1 cellular context compared by ENCODE assay signal in the genomic region with DNA sequence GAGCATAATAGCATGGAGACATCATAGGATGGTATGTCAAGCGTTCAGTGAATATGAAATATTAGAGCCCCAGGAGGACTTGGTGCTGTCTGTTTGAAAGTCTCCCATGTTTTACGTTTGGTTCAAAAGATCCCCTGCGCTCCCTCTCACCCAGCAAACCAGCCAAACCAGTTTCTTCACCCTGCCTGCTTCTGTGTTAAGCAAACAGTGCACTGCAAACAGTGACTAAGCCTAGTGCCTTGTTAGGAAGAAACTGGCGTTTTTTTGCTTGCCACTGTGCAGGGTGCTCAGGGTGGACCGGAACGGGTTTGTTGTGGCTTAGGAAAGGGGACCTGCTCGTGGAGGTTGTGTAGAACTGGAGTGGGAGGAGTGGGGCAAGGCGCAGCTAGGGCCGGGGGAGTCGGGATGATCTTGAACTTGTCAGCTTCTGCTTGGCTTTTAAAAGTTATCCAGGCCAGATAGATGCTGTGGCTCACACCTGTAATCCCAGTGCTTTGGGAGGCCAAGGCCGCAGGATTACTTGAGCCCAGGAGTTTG.
TF ChIP-seq lines count a peak whose summit lies in the region.

No MANE protein-coding gene starts in this region.

TF ChIP-seq in HepG2, 621 proteins besides CTCF, POLR2A, EP300 and RAD21 (continued from another document and continues in another):
- TF ChIP-seq SRF (IDR thresholded peaks at IDR 0.05; ENCODE audit: low read depth, low read length) = peak; percentile 96
- TF ChIP-seq KDM1A (CRISPR knock-in tag; IDR thresholded peaks at IDR 0.05) = peak; percentile 73
- peak; percentile 94 for TF ChIP-seq CEBPG (CRISPR knock-in tag; IDR thresholded peaks at IDR 0.05)
- peak; percentile 87; the same call in 1 of the 2 replicates for TF ChIP-seq ZBTB3 (CRISPR knock-in tag; IDR thresholded peaks at IDR 0.05; ENCODE audit: borderline replicate concordance, low read depth)
- no peak for TF ChIP-seq KAT2B (IDR thresholded peaks at IDR 0.05; ENCODE audit: borderline replicate concordance, low read depth, low read length)
- peak; percentile 97; the same call in 1 of the 2 replicates for TF ChIP-seq SSRP1 (CRISPR knock-in tag; IDR thresholded peaks at IDR 0.05)
- TF ChIP-seq, protein P1, sequence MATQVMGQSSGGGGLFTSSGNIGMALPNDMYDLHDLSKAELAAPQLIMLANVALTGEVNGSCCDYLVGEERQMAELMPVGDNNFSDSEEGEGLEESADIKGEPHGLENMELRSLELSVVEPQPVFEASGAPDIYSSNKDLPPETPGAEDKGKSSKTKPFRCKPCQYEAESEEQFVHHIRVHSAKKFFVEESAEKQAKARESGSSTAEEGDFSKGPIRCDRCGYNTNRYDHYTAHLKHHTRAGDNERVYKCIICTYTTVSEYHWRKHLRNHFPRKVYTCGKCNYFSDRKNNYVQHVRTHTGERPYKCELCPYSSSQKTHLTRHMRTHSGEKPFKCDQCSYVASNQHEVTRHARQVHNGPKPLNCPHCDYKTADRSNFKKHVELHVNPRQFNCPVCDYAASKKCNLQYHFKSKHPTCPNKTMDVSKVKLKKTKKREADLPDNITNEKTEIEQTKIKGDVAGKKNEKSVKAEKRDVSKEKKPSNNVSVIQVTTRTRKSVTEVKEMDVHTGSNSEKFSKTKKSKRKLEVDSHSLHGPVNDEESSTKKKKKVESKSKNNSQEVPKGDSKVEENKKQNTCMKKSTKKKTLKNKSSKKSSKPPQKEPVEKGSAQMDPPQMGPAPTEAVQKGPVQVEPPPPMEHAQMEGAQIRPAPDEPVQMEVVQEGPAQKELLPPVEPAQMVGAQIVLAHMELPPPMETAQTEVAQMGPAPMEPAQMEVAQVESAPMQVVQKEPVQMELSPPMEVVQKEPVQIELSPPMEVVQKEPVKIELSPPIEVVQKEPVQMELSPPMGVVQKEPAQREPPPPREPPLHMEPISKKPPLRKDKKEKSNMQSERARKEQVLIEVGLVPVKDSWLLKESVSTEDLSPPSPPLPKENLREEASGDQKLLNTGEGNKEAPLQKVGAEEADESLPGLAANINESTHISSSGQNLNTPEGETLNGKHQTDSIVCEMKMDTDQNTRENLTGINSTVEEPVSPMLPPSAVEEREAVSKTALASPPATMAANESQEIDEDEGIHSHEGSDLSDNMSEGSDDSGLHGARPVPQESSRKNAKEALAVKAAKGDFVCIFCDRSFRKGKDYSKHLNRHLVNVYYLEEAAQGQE (IDR thresholded peaks at IDR 0.05; ENCODE audit: borderline replicate concordance in 1 of 2, low read depth in 1 of 2, low read length in 2 of 2) = peak in 1 of 2 experiments; percentile 52; a peak in 1 of 4 replicates
- no peak for TF ChIP-seq CENPT (CRISPR knock-in tag; IDR thresholded peaks at IDR 0.05; ENCODE audit: low read depth)
- TF ChIP-seq GTF3A (CRISPR knock-in tag; conservative IDR thresholded peaks at IDR 0.05) = 0 out of 2 replicates have a peak, but pooled peaks have one; percentile 73
- peak; percentile 93 for TF ChIP-seq ZNF644 (CRISPR knock-in tag; IDR thresholded peaks at IDR 0.05; ENCODE audit: low read depth)
- TF ChIP-seq ZFP1 (CRISPR knock-in tag; IDR thresholded peaks at IDR 0.05) = peak; percentile 75; the same call in 1 of the 2 replicates
- TF ChIP-seq ZNF530 (CRISPR knock-in tag; IDR thresholded peaks at IDR 0.05; ENCODE audit: low read depth) = no peak
- peak; percentile 72 for TF ChIP-seq GATAD1 (CRISPR knock-in tag; IDR thresholded peaks at IDR 0.05)
- TF ChIP-seq ZZZ3 (CRISPR knock-in tag; IDR thresholded peaks at IDR 0.05; ENCODE audit: borderline replicate concordance) = no peak
- TF ChIP-seq NR2F1 (CRISPR knock-in tag; IDR thresholded peaks at IDR 0.05) = peak; percentile 16 to 49; a peak in 1 of 4 replicates
- peak; percentile 72; the same call in 1 of the 2 replicates for TF ChIP-seq SPEN (CRISPR knock-in tag; IDR thresholded peaks at IDR 0.05; ENCODE audit: low read depth)
- peak; percentile 34 for TF ChIP-seq YY1 (IDR thresholded peaks at IDR 0.05; ENCODE audit: insufficient read depth, insufficient replicate concordance, low read depth, low read length)
- TF ChIP-seq, protein P2, sequence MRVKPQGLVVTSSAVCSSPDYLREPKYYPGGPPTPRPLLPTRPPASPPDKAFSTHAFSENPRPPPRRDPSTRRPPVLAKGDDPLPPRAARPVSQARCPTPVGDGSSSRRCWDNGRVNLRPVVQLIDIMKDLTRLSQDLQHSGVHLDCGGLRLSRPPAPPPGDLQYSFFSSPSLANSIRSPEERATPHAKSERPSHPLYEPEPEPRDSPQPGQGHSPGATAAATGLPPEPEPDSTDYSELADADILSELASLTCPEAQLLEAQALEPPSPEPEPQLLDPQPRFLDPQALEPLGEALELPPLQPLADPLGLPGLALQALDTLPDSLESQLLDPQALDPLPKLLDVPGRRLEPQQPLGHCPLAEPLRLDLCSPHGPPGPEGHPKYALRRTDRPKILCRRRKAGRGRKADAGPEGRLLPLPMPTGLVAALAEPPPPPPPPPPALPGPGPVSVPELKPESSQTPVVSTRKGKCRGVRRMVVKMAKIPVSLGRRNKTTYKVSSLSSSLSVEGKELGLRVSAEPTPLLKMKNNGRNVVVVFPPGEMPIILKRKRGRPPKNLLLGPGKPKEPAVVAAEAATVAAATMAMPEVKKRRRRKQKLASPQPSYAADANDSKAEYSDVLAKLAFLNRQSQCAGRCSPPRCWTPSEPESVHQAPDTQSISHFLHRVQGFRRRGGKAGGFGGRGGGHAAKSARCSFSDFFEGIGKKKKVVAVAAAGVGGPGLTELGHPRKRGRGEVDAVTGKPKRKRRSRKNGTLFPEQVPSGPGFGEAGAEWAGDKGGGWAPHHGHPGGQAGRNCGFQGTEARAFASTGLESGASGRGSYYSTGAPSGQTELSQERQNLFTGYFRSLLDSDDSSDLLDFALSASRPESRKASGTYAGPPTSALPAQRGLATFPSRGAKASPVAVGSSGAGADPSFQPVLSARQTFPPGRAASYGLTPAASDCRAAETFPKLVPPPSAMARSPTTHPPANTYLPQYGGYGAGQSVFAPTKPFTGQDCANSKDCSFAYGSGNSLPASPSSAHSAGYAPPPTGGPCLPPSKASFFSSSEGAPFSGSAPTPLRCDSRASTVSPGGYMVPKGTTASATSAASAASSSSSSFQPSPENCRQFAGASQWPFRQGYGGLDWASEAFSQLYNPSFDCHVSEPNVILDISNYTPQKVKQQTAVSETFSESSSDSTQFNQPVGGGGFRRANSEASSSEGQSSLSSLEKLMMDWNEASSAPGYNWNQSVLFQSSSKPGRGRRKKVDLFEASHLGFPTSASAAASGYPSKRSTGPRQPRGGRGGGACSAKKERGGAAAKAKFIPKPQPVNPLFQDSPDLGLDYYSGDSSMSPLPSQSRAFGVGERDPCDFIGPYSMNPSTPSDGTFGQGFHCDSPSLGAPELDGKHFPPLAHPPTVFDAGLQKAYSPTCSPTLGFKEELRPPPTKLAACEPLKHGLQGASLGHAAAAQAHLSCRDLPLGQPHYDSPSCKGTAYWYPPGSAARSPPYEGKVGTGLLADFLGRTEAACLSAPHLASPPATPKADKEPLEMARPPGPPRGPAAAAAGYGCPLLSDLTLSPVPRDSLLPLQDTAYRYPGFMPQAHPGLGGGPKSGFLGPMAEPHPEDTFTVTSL (CRISPR knock-in tag; IDR thresholded peaks at IDR 0.05; ENCODE audit: borderline replicate concordance) = peak; percentile 99
- 0 out of 2 replicates have a peak, but pooled peaks have one; percentile 65 for TF ChIP-seq WIZ (CRISPR knock-in tag; IDR thresholded peaks at IDR 0.05)
- peak; percentile 86; the same call in 1 of the 2 replicates for TF ChIP-seq NCOR1 (IDR thresholded peaks at IDR 0.05; ENCODE audit: borderline replicate concordance, low read length)
- peak; percentile 96 for TF ChIP-seq KDM4B (CRISPR knock-in tag; IDR thresholded peaks at IDR 0.05)
- TF ChIP-seq, protein P3, sequence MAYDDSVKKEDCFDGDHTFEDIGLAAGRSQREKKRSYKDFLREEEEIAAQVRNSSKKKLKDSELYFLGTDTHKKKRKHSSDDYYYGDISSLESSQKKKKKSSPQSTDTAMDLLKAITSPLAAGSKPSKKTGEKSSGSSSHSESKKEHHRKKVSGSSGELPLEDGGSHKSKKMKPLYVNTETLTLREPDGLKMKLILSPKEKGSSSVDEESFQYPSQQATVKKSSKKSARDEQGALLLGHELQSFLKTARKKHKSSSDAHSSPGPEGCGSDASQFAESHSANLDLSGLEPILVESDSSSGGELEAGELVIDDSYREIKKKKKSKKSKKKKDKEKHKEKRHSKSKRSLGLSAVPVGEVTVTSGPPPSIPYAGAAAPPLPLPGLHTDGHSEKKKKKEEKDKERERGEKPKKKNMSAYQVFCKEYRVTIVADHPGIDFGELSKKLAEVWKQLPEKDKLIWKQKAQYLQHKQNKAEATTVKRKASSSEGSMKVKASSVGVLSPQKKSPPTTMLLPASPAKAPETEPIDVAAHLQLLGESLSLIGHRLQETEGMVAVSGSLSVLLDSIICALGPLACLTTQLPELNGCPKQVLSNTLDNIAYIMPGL (CRISPR knock-in tag; IDR thresholded peaks at IDR 0.05; ENCODE audit: borderline replicate concordance in 1 of 2, low read depth in 1 of 2) = peak; percentile 50 to 88; a peak in 2 of 4 replicates
- no peak for TF ChIP-seq ZNF569 (CRISPR knock-in tag; IDR thresholded peaks at IDR 0.05; ENCODE audit: borderline replicate concordance)
- no peak for TF ChIP-seq ZNF235 (CRISPR knock-in tag; IDR thresholded peaks at IDR 0.05; ENCODE audit: borderline replicate concordance)
- TF ChIP-seq, protein P4, sequence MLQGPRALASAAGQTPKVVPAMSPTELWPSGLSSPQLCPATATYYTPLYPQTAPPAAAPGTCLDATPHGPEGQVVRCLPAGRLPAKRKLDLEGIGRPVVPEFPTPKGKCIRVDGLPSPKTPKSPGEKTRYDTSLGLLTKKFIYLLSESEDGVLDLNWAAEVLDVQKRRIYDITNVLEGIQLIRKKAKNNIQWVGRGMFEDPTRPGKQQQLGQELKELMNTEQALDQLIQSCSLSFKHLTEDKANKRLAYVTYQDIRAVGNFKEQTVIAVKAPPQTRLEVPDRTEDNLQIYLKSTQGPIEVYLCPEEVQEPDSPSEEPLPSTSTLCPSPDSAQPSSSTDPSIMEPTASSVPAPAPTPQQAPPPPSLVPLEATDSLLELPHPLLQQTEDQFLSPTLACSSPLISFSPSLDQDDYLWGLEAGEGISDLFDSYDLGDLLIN (CRISPR knock-in tag; IDR thresholded peaks at IDR 0.05; ENCODE audit: borderline replicate concordance) = no peak
- no peak for TF ChIP-seq SETDB1 (CRISPR knock-in tag; IDR thresholded peaks at IDR 0.05; ENCODE audit: borderline replicate concordance)
- TF ChIP-seq, protein P5, sequence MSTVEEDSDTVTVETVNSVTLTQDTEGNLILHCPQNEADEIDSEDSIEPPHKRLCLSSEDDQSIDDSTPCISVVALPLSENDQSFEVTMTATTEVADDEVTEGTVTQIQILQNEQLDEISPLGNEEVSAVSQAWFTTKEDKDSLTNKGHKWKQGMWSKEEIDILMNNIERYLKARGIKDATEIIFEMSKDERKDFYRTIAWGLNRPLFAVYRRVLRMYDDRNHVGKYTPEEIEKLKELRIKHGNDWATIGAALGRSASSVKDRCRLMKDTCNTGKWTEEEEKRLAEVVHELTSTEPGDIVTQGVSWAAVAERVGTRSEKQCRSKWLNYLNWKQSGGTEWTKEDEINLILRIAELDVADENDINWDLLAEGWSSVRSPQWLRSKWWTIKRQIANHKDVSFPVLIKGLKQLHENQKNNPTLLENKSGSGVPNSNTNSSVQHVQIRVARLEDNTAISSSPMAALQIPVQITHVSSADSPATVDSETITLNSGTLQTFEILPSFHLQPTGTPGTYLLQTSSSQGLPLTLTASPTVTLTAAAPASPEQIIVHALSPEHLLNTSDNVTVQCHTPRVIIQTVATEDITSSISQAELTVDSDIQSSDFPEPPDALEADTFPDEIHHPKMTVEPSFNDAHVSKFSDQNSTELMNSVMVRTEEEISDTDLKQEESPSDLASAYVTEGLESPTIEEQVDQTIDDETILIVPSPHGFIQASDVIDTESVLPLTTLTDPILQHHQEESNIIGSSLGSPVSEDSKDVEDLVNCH (CRISPR knock-in tag; IDR thresholded peaks at IDR 0.05) = no peak
- TF ChIP-seq NONO (IDR thresholded peaks at IDR 0.05) = no peak
- TF ChIP-seq NONO (CRISPR knock-in tag; conservative IDR thresholded peaks at IDR 0.05) = peak; percentile 98
- TF ChIP-seq PPARG (CRISPR knock-in tag; conservative IDR thresholded peaks at IDR 0.05) = peak; percentile 97
- peak; percentile 93 for TF ChIP-seq BCL6 (CRISPR knock-in tag; IDR thresholded peaks at IDR 0.05)
- peak; percentile 58; the same call in 1 of the 2 replicates for TF ChIP-seq TSC22D2 (CRISPR knock-in tag; IDR thresholded peaks at IDR 0.05; ENCODE audit: borderline replicate concordance)
- peak; percentile 74 for TF ChIP-seq KDM2A (CRISPR knock-in tag; IDR thresholded peaks at IDR 0.05; ENCODE audit: borderline replicate concordance, low read depth)
- peak; percentile 98 for TF ChIP-seq ZSCAN29 (CRISPR knock-in tag; conservative IDR thresholded peaks at IDR 0.05)
- TF ChIP-seq, protein P6, sequence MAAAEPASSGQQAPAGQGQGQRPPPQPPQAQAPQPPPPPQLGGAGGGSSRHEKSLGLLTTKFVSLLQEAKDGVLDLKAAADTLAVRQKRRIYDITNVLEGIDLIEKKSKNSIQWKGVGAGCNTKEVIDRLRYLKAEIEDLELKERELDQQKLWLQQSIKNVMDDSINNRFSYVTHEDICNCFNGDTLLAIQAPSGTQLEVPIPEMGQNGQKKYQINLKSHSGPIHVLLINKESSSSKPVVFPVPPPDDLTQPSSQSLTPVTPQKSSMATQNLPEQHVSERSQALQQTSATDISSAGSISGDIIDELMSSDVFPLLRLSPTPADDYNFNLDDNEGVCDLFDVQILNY (CRISPR knock-in tag; conservative IDR thresholded peaks at IDR 0.05) = no peak
- TF ChIP-seq, protein P7, sequence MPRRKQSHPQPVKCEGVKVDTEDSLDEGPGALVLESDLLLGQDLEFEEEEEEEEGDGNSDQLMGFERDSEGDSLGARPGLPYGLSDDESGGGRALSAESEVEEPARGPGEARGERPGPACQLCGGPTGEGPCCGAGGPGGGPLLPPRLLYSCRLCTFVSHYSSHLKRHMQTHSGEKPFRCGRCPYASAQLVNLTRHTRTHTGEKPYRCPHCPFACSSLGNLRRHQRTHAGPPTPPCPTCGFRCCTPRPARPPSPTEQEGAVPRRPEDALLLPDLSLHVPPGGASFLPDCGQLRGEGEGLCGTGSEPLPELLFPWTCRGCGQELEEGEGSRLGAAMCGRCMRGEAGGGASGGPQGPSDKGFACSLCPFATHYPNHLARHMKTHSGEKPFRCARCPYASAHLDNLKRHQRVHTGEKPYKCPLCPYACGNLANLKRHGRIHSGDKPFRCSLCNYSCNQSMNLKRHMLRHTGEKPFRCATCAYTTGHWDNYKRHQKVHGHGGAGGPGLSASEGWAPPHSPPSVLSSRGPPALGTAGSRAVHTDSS (CRISPR knock-in tag; conservative IDR thresholded peaks at IDR 0.05) = no peak
- TF ChIP-seq, protein P8, sequence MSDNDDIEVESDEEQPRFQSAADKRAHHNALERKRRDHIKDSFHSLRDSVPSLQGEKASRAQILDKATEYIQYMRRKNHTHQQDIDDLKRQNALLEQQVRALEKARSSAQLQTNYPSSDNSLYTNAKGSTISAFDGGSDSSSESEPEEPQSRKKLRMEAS (IDR thresholded peaks at IDR 0.05) = peak; percentile 84
- peak; percentile 84; the same call in 1 of the 2 replicates for TF ChIP-seq KAT8 (CRISPR knock-in tag; IDR thresholded peaks at IDR 0.05)
- TF ChIP-seq, protein P9, sequence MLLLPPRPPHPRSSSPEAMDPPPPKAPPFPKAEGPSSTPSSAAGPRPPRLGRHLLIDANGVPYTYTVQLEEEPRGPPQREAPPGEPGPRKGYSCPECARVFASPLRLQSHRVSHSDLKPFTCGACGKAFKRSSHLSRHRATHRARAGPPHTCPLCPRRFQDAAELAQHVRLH (CRISPR knock-in tag; IDR thresholded peaks at IDR 0.05; ENCODE audit: borderline replicate concordance, low read depth) = peak; percentile 92
- no peak for TF ChIP-seq TEAD2 (CRISPR knock-in tag; IDR thresholded peaks at IDR 0.05)
- TF ChIP-seq SRY (CRISPR knock-in tag; IDR thresholded peaks at IDR 0.05) = no peak; the same call in 1 of the 2 replicates
- peak; percentile 89 for TF ChIP-seq ZNF605 (CRISPR knock-in tag; IDR thresholded peaks at IDR 0.05)
- TF ChIP-seq LCORL (IDR thresholded peaks at IDR 0.05) = no peak
- TF ChIP-seq LCORL (CRISPR knock-in tag; IDR thresholded peaks at IDR 0.05) = peak; percentile 99
- TF ChIP-seq ZNF430 (CRISPR knock-in tag; IDR thresholded peaks at IDR 0.05) = peak; percentile 99
